In genomic region chr2:178730049-178730448, GRCh38 we compare ENCODE assay signal across 22 cellular contexts.
DNase-seq lines count a peak whose midpoint lies in the region; ATAC-seq and TF ChIP-seq lines count a peak whose summit lies in the region.
"Had no signal": no experiment of that assay in that cellular context is flagged by ENCODE, and none has a peak within 500 bp of the region (broad histone marks: within the 10 kb centered on the region; RNA-seq: fewer than 3 reads in every experiment).

No MANE protein-coding gene starts in this region.

- no peak for TF ChIP-seq POLR2A in gastrocnemius medialis (IDR thresholded peaks at IDR 0.05)

- TF ChIP-seq CTCF in heart right ventricle (IDR thresholded peaks at IDR 0.05) = no peak
- no peak for TF ChIP-seq CTCF in gastrocnemius medialis (IDR thresholded peaks at IDR 0.05 in 4 of 5, conservative IDR thresholded peaks at IDR 0.05 in 1 of 5)

- H3K27ac ChIP-seq in heart right ventricle = peak overlapping the region in 6 of 10 donors; percentile 9 to 54 (median 32)
- peak overlapping the region; percentile 61 to 79 (median 70) for H3K27ac ChIP-seq in gastrocnemius medialis
- H3K27ac ChIP-seq: 22Rv1, BLaER1, C4-2B had no signal

- peaks cover 3 to 87% (median 24%) of the 10 kb centered on the region in 9 donors for H3K4me1 ChIP-seq in heart right ventricle
- H3K4me1 ChIP-seq in gastrocnemius medialis = peaks cover 62 to 72% of the 10 kb centered on the region in 2 donors
- H3K4me1 ChIP-seq: BLaER1, HAP-1 had no signal

- no peak overlapping the region for H3K4me3 ChIP-seq in heart right ventricle
- no peak overlapping the region for H3K4me3 ChIP-seq in gastrocnemius medialis
- H3K4me3 ChIP-seq: BLaER1, GM12878, HAP-1 had no signal

- intact Hi-C loops in Right ventricle myocardium inferior (cut with DNase I) (no loop called here), cardiac septum (cut with DNase I) (no loop called here), heart right ventricle (cut with DNase I) (no loop called here), left ventricle myocardium superior (cut with micrococcal nuclease) (no loop called here), gastrocnemius medialis (cut with DNase I; ENCODE audit: low total_unique reads) (loop anchor here (5.0 kb wide), 2 partner anchors 42 to 72 kb away; no protein-coding TSS in a partner anchor)

- 53 to 59% methylated on average over 2 of the region's 2 CpGs for WGBS in heart right ventricle, 2 donors

- H3K36me3 ChIP-seq in heart right ventricle = peaks cover 0 to 97% (median 24%) of the 10 kb centered on the region in 9 donors
- peaks cover 7 to 100% of the 10 kb centered on the region in 2 donors for H3K36me3 ChIP-seq in gastrocnemius medialis
- H3K36me3 ChIP-seq: BLaER1, HAP-1 had no signal

- no peak for DNase-seq in Right ventricle myocardium inferior (ENCODE audit: missing footprints)
- DNase-seq in cardiac septum (ENCODE audit: low spot score) = no peak
- no peak for DNase-seq in heart right ventricle
- DNase-seq in left ventricle myocardium superior = peak; percentile 12
- DNase-seq in gastrocnemius medialis = no peak
- DNase-seq in MV-4-11 (lab: John Stamatoyannopoulos, UW) = no peak
- DNase-seq: Caco-2; CD4-positive, CD25-positive, alpha-beta regulatory T cell; CD8-positive, alpha-beta T cell; DMS153; DMS79; EL; GDM1; GOT3; HFFc6 had no signal

- H3K9me3 ChIP-seq in heart right ventricle = no peaks in the 10 kb centered on the region
- H3K9me3 ChIP-seq in gastrocnemius medialis = no peaks in the 10 kb centered on the region
- H3K9me3 ChIP-seq: BLaER1, Caco-2, HAP-1 had no signal

- ATAC-seq in Right ventricle myocardium inferior (peak; percentile 40), heart right ventricle (peak in 6 of 8 donors; percentile 5 to 59 (median 38)), left ventricle myocardium superior (peak; percentile 34), gastrocnemius medialis (no peak), HG03045 (IDR thresholded peaks at IDR 0.05; ENCODE audit: unreplicated experiment) (no peak), GM19395 (IDR thresholded peaks at IDR 0.05; ENCODE audit: unreplicated experiment) (no peak)
- ATAC-seq: CD8-positive, alpha-beta T cell; GM12878 had no signal

- in situ Hi-C loops in gastrocnemius medialis (cut with MboI; ENCODE audit: low sequenced_read_pairs in 4 of 4) = no loop called here

- H3K27me3 ChIP-seq in heart right ventricle = no peaks in the 10 kb centered on the region
- no peaks in the 10 kb centered on the region for H3K27me3 ChIP-seq in gastrocnemius medialis
- H3K27me3 ChIP-seq: BLaER1 had no signal

Comparison
In these comparisons a context has a peak if more than half of its experiments do, and no peak if none do; other contexts are left out.
1. ATAC-seq: peak in Right ventricle myocardium inferior (single experiment), heart right ventricle (6 of 8) and left ventricle myocardium superior (single experiment); none in gastrocnemius medialis (0 of 2), HG03045 (single experiment) and GM19395 (single experiment).